Comparison of ENCODE assay signal across 27 cellular contexts in the genomic region with DNA sequence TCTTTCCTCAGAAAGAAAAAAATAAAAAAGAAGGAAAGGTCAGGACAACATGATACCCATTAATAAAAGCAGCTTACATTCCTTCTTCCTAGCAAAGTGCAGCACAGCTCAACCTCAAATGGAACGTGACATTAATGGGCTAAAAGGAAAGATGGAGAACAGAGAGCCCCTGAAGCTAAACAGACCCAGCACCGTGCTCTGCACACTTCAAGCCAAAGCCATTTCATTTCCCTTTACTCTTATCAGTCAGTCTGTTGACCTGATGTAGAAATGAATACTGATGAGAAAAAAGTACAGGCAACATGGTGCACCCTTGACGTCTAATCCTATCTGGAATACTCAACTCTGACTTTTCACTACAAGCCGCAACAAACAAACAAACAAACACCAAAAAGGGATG. TPM values are rescaled to one million over a fixed set of nuclear protein-coding genes. Genes with fewer than 3 reads are reported as not detected.
"Had no signal": no experiment of that assay in that cellular context is flagged by ENCODE, and none has a peak within 500 bp of the region (broad histone marks: within the 10 kb centered on the region; RNA-seq: fewer than 3 reads in every experiment).

No MANE protein-coding gene starts in this region.

- H3K4me3 ChIP-seq: pancreas, psoas muscle, right lobe of liver, sigmoid colon, stomach, thoracic aorta, thyroid gland, tibial nerve, upper lobe of left lung, vagina had no signal

- H3K27ac Mint-ChIP-seq: natural killer cell treated with Interleukin-12 subunit alpha and Interleukin-12 subunit beta and Interleukin-15 and Interleukin-18, amount 100 ng/mL, for 72 hours; nephron progenitor cell; stimulated activated effector memory CD8-positive, alpha-beta T cell treated with anti-CD3 and anti-CD28 coated beads, Interleukin-12 subunit alpha, Interleukin-12 subunit beta, amount 100 ng/mL, for 72 hours; stimulated activated naive B cell treated with anti-CD40 and anti-IgM and Interleukin-4, amounts not matched to agents 10 μg/mL and 1 μg/mL and 100 μg/mL, for 72 hours; stimulated activated naive CD8-positive, alpha-beta T cell treated with anti-CD3 and anti-CD28 coated beads, Interleukin-15, Interleukin-2, amounts not matched to agents 100 ng/mL and 50 ng/mL, for 24 hours had no signal

- FAIRE-seq: pancreas, small intestine, urothelium cell line had no signal

- H3K27me3 ChIP-seq: neutrophil, pancreas, right lobe of liver, sigmoid colon, stomach, thyroid gland, tibial nerve, upper lobe of left lung, vagina had no signal

- H3K9me3 Mint-ChIP-seq: nephron progenitor cell, neural crest cell had no signal

- H3K27me3 Mint-ChIP-seq: natural killer cell treated with Interleukin-12 subunit alpha and Interleukin-12 subunit beta and Interleukin-15 and Interleukin-18, amount 100 ng/mL, for 72 hours; stimulated activated naive B cell treated with anti-CD40 and anti-IgM and Interleukin-4, amounts not matched to agents 10 μg/mL and 1 μg/mL and 100 μg/mL, for 72 hours; stimulated activated naive CD8-positive, alpha-beta T cell treated with anti-CD3 and anti-CD28 coated beads, Interleukin-15, Interleukin-2, amounts not matched to agents 100 ng/mL and 50 ng/mL, for 24 hours had no signal

- H3K4me1 Mint-ChIP-seq: neural crest cell; stimulated activated effector memory CD8-positive, alpha-beta T cell treated with anti-CD3 and anti-CD28 coated beads, Interleukin-12 subunit alpha, Interleukin-12 subunit beta, amount 100 ng/mL, for 72 hours; stimulated activated naive B cell treated with anti-CD40 and anti-IgM and Interleukin-4, amounts not matched to agents 10 μg/mL and 1 μg/mL and 100 μg/mL, for 72 hours had no signal

- H3K4me3 Mint-ChIP-seq: natural killer cell treated with Interleukin-12 subunit alpha and Interleukin-12 subunit beta and Interleukin-15 and Interleukin-18, amount 100 ng/mL, for 72 hours; nephron progenitor cell; neural crest cell; stimulated activated effector memory CD8-positive, alpha-beta T cell treated with anti-CD3 and anti-CD28 coated beads, Interleukin-12 subunit alpha, Interleukin-12 subunit beta, amount 100 ng/mL, for 72 hours; stimulated activated naive B cell treated with anti-CD40 and anti-IgM and Interleukin-4, amounts not matched to agents 10 μg/mL and 1 μg/mL and 100 μg/mL, for 72 hours; stimulated activated naive CD8-positive, alpha-beta T cell treated with anti-CD3 and anti-CD28 coated beads, Interleukin-15, Interleukin-2, amounts not matched to agents 100 ng/mL and 50 ng/mL, for 24 hours had no signal

- H3K4me1 ChIP-seq: pancreas, psoas muscle, right lobe of liver, thyroid gland, tibial nerve, upper lobe of left lung, vagina had no signal

- H3K27ac ChIP-seq: neutrophil, pancreas, psoas muscle, right lobe of liver, sigmoid colon, stomach, thoracic aorta, thyroid gland, tibial nerve, upper lobe of left lung had no signal

- DNase-seq: nephron progenitor cell; nucleus accumbens; pancreas; psoas muscle; right cardiac atrium; right lobe of liver; sigmoid colon; small intestine; stimulated activated CD4-positive, alpha-beta T cell treated with anti-CD3 and anti-CD28 coated beads, Interleukin-15, amount 100 ng/mL, for 24 hours; stimulated activated CD4-positive, alpha-beta T cell treated with anti-CD3 and anti-CD28 coated beads, Interleukin-2, amount 100 ng/mL, for 24 hours; stimulated activated CD4-positive, alpha-beta T cell treated with anti-CD3 and anti-CD28 coated beads, Interleukin-2, amount 100 ng/mL, for 48 hours; stimulated activated CD4-positive, alpha-beta T cell treated with anti-CD3 and anti-CD28 coated beads, Interleukin-4, amount 100 ng/mL, for 24 hours; stimulated activated naive B cell treated with anti-CD40 and anti-IgM and Interleukin-4, amounts not matched to agents 10 μg/mL and 1 μg/mL and 100 μg/mL, for 72 hours; stimulated activated naive CD4-positive, alpha-beta T cell treated with Interleukin-2 at 50 U/mL for 16 hours; stomach; thyroid gland; trophoblast cell; upper lobe of left lung had no signal

- H3K9me3 ChIP-seq: neutrophil, pancreas, psoas muscle, right lobe of liver, sigmoid colon, stomach, thoracic aorta, thyroid gland, tibial nerve, upper lobe of left lung, vagina had no signal

- H3K36me3 ChIP-seq: neutrophil, pancreas, right lobe of liver, sigmoid colon, stomach, thoracic aorta, thyroid gland, tibial nerve, upper lobe of left lung, vagina had no signal

- H3K36me3 Mint-ChIP-seq: natural killer cell treated with Interleukin-12 subunit alpha and Interleukin-12 subunit beta and Interleukin-15 and Interleukin-18, amount 100 ng/mL, for 72 hours; stimulated activated effector memory CD8-positive, alpha-beta T cell treated with anti-CD3 and anti-CD28 coated beads, Interleukin-12 subunit alpha, Interleukin-12 subunit beta, amount 100 ng/mL, for 72 hours; stimulated activated naive B cell treated with anti-CD40 and anti-IgM and Interleukin-4, amounts not matched to agents 10 μg/mL and 1 μg/mL and 100 μg/mL, for 72 hours had no signal

RNA-seq across cellular contexts. Expression of a gene that starts 57.7 kb away (rescaled TPM):
- total RNA-seq: natural killer cell treated with Interleukin-12 subunit alpha and Interleukin-12 subunit beta and Interleukin-15 and Interleukin-18, amount 100 ng/mL, for 72 hours had no signal
